ENCODE assay signal across 34 cellular contexts in the genomic region with DNA sequence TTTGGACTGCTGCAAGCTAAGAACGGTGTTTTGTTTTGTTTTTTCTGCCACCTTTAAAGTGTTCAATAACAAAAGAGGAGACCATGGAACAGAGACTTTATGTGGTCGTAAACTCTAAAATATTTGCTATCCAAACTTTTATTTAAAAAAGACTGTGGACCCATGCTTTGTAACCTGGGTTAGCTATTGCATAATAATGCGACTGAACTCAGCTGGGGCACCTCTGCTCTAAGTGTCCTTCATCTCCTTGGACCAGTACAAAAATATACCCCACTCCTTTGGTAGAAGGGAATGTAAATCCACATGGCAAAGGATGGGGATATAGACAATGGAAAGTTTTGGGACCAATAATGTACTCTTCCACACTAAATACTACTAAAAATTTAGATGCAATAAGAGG.
"Had no signal": no experiment of that assay in that cellular context is flagged by ENCODE, and none has a peak within 500 bp of the region (broad histone marks: within the 10 kb centered on the region; RNA-seq: fewer than 3 reads in every experiment).

No MANE protein-coding gene starts in this region.

- H3K4me3 ChIP-seq: adrenal gland, ascending aorta, body of pancreas, breast epithelium, cardiac muscle cell had no signal

- H3K4me1 ChIP-seq: adrenal gland, ascending aorta, body of pancreas, breast epithelium had no signal

- ATAC-seq: activated naive CD4-positive, alpha-beta T cell treated with anti-CD3 and anti-CD28 coated beads, Interleukin-2, amount 50 U/mL, for 72 hours; activated naive CD8-positive, alpha-beta T cell treated with anti-CD3 and anti-CD28 coated beads, Interleukin-2, amount 50 U/mL, for 24 hours; activated T-cell treated with anti-CD3 and anti-CD28 coated beads, Interleukin-2, amount 50 U/mL, for 4 hours; activated T-cell treated with anti-CD3 and anti-CD28 coated beads, Interleukin-2, amount 50 U/mL, for 72 hours; activated T-helper 17 cell treated with anti-CD3 and anti-CD28 coated beads, Interleukin-2, amount 50 U/mL, for 72 hours; body of pancreas had no signal

- H3K9me3 ChIP-seq: body of pancreas had no signal

- H3K27ac ChIP-seq: adrenal gland, ascending aorta, body of pancreas, brain microvascular endothelial cell, breast epithelium had no signal

- DNase-seq: activated effector memory CD4-positive, alpha-beta T cell treated with anti-CD3 and anti-CD28 coated beads, Interleukin-2, amount 50 U/mL, for 16 hours; activated effector memory CD4-positive, alpha-beta T cell treated with Interleukin-2 at 50 U/mL for 16 hours; activated gamma-delta T cell; activated gamma-delta T cell treated with Interleukin-2 at 50 U/mL for 16 hours; activated naive CD4-positive, alpha-beta T cell; activated naive CD4-positive, alpha-beta T cell treated with anti-CD3 and anti-CD28 coated beads for 36 hours; activated naive CD4-positive, alpha-beta T cell treated with anti-CD3 and anti-CD28 coated beads, Interleukin-2, amount 10 ng/mL, durations not matched to agents 7 days and 5 days; activated naive CD4-positive, alpha-beta T cell treated with anti-CD3 and anti-CD28 coated beads, Interleukin-2, amount 50 U/mL, for 16 hours; activated naive CD4-positive, alpha-beta T cell treated with Interleukin-2 at 50 U/mL for 16 hours; activated naive CD8-positive, alpha-beta T cell treated with anti-CD3 and anti-CD28 coated beads for 36 hours; activated naive CD8-positive, alpha-beta T cell treated with anti-CD3 and anti-CD28 coated beads, Interleukin-2, amount 10 ng/mL, durations not matched to agents 7 days and 5 days; activated naive CD8-positive, alpha-beta T cell treated with anti-CD3 and anti-CD28 coated beads, Interleukin-2, amount 50 U/mL, for 24 hours; activated T-cell treated with anti-CD3 and anti-CD28 coated beads, Interleukin-2, amount 50 U/mL, for 1 hour; activated T-cell treated with anti-CD3 and anti-CD28 coated beads, Interleukin-2, amount 50 U/mL, for 24 hours; activated T-cell treated with anti-CD3 and anti-CD28 coated beads, Interleukin-2, amount 50 U/mL, for 4 hours; activated T-cell treated with anti-CD3 and anti-CD28 coated beads, Interleukin-2, amount 50 U/mL, for 48 hours; activated T-cell treated with anti-CD3 and anti-CD28 coated beads, Interleukin-2, amount 50 U/mL, for 72 hours; adrenal gland; amniotic stem cell; amygdala; anterior cingulate cortex; aorta; body of pancreas; brain microvascular endothelial cell; caudate nucleus; central memory CD4-positive, alpha-beta T cell; cerebellar nuclear complex had no signal

- H3K36me3 ChIP-seq: adrenal gland, ascending aorta, brain microvascular endothelial cell, breast epithelium, cardiac muscle cell had no signal

- H3K27me3 ChIP-seq: adrenal gland, ascending aorta, body of pancreas, brain microvascular endothelial cell, breast epithelium, cardiac muscle cell had no signal

- FAIRE-seq: astrocyte, bronchial epithelial cell had no signal
